In genomic region chr3:70392227-70392626, GRCh38 we compare ENCODE assay signal across 28 cellular contexts.
"Had no signal": no experiment of that assay in that cellular context is flagged by ENCODE, and none has a peak within 500 bp of the region (broad histone marks: within the 10 kb centered on the region; RNA-seq: fewer than 3 reads in every experiment).

No MANE protein-coding gene starts in this region.

- H3K4me3 ChIP-seq: adrenal gland, SJSA1 had no signal

- H3K27me3 ChIP-seq: adrenal gland, SJSA1 had no signal

- H3K36me3 ChIP-seq: adrenal gland, SJSA1 had no signal

- H3K4me3 Mint-ChIP-seq: activated CD4-positive, alpha-beta memory T cell treated with anti-CD3 and anti-CD28 coated beads, Interleukin-2, amount 10 ng/mL, durations not matched to agents 7 days and 5 days; activated CD4-positive, alpha-beta T cell treated with anti-CD3 and anti-CD28 coated beads for 36 hours; activated naive CD8-positive, alpha-beta T cell treated with anti-CD3 and anti-CD28 coated beads, Interleukin-2, amount 10 ng/mL, durations not matched to agents 7 days and 5 days; activated T-cell treated with anti-CD3 and anti-CD28 coated beads, Interleukin-2, amount 50 U/mL, for 72 hours; T-helper 1 cell treated with Interleukin-12 subunit alpha and Interleukin-12 subunit beta and Interleukin-4 antibody, amounts not matched to agents 30 μg/mL and 1 μg/mL, for 36 hours had no signal

- H3K9me3 Mint-ChIP-seq: activated naive CD8-positive, alpha-beta T cell treated with anti-CD3 and anti-CD28 coated beads, Interleukin-2, amount 10 ng/mL, durations not matched to agents 7 days and 5 days; activated T-helper 2 cell treated with anti-CD3 and anti-CD28 coated beads, Interferon-gamma antibody, Interleukin-2, Interleukin-4, amounts not matched to agents 10 μg/mL and 5 μg/mL and 100 μg/mL, durations not matched to agents 14 hours and 24 hours and 36 hours; T-helper 1 cell treated with Interleukin-12 subunit alpha and Interleukin-12 subunit beta and Interleukin-4 antibody, amounts not matched to agents 30 μg/mL and 1 μg/mL, for 36 hours had no signal

- ATAC-seq: activated CD4-positive, alpha-beta T cell treated with anti-CD3 and anti-CD28 coated beads for 36 hours; activated T-cell treated with anti-CD3 and anti-CD28 coated beads, Interleukin-2, amount 50 U/mL, for 72 hours; Panc1; Right ventricle myocardium inferior; SK-N-SH treated with all-trans-retinoic acid at 6 μM for 48 hours had no signal

- H3K27ac Mint-ChIP-seq: activated CD4-positive, alpha-beta memory T cell treated with anti-CD3 and anti-CD28 coated beads, Interleukin-2, amount 10 ng/mL, durations not matched to agents 7 days and 5 days; activated CD4-positive, alpha-beta T cell treated with anti-CD3 and anti-CD28 coated beads for 36 hours; activated naive CD8-positive, alpha-beta T cell treated with anti-CD3 and anti-CD28 coated beads, Interleukin-2, amount 10 ng/mL, durations not matched to agents 7 days and 5 days; activated T-cell treated with anti-CD3 and anti-CD28 coated beads, Interleukin-2, amount 50 U/mL, for 72 hours; activated T-helper 2 cell treated with anti-CD3 and anti-CD28 coated beads, Interferon-gamma antibody, Interleukin-2, Interleukin-4, amounts not matched to agents 10 μg/mL and 5 μg/mL and 100 μg/mL, durations not matched to agents 14 hours and 24 hours and 36 hours; T-helper 1 cell treated with Interleukin-12 subunit alpha and Interleukin-12 subunit beta and Interleukin-4 antibody, amounts not matched to agents 30 μg/mL and 1 μg/mL, for 36 hours had no signal

- H3K27ac ChIP-seq: adrenal gland, SJSA1 had no signal

- H3K27me3 Mint-ChIP-seq: activated CD4-positive, alpha-beta memory T cell treated with anti-CD3 and anti-CD28 coated beads, Interleukin-2, amount 10 ng/mL, durations not matched to agents 7 days and 5 days; activated naive CD8-positive, alpha-beta T cell treated with anti-CD3 and anti-CD28 coated beads, Interleukin-2, amount 10 ng/mL, durations not matched to agents 7 days and 5 days had no signal

- H3K4me1 ChIP-seq: adrenal gland, SJSA1 had no signal

- H3K36me3 Mint-ChIP-seq: activated naive CD8-positive, alpha-beta T cell treated with anti-CD3 and anti-CD28 coated beads, Interleukin-2, amount 10 ng/mL, durations not matched to agents 7 days and 5 days had no signal

- H3K4me1 Mint-ChIP-seq: activated CD4-positive, alpha-beta memory T cell treated with anti-CD3 and anti-CD28 coated beads, Interleukin-2, amount 10 ng/mL, durations not matched to agents 7 days and 5 days; activated CD4-positive, alpha-beta T cell treated with anti-CD3 and anti-CD28 coated beads for 36 hours; activated naive CD8-positive, alpha-beta T cell treated with anti-CD3 and anti-CD28 coated beads, Interleukin-2, amount 10 ng/mL, durations not matched to agents 7 days and 5 days had no signal

- H3K9me3 ChIP-seq: adrenal gland, SJSA1 had no signal

- DNase-seq: activated CD4-positive, alpha-beta memory T cell treated with anti-CD3 and anti-CD28 coated beads, Interleukin-2, amount 10 ng/mL, durations not matched to agents 7 days and 5 days; activated CD4-positive, alpha-beta T cell treated with anti-CD3 and anti-CD28 coated beads for 36 hours; activated CD4-positive, alpha-beta T cell treated with anti-CD3 and anti-CD28 coated beads, Interleukin-2, amount 50 U/mL, for 1 hour; activated naive CD4-positive, alpha-beta T cell treated with anti-CD3 and anti-CD28 coated beads, Interleukin-2, amount 50 U/mL, for 16 hours; activated naive CD8-positive, alpha-beta T cell treated with anti-CD3 and anti-CD28 coated beads, Interleukin-2, amount 10 ng/mL, durations not matched to agents 7 days and 5 days; activated T-cell treated with anti-CD3 and anti-CD28 coated beads for 4 hours; activated T-cell treated with anti-CD3 and anti-CD28 coated beads, Interleukin-2, amount 50 U/mL, for 72 hours; adrenal gland; anterior cingulate cortex; cerebellar nuclear complex; KG1; NCI-H1048; NCI-H1930; NCI-H2171; NCI-H345; NCI-H510A; NCI-H526 treated with DMSO at 0.1 percent for 48 hours; NCI-H82; OCI-M1; RPMI8226; SW 1271; T-helper 9 cell had no signal
